ENCODE assay signal across 7 cellular contexts in the genomic region with DNA sequence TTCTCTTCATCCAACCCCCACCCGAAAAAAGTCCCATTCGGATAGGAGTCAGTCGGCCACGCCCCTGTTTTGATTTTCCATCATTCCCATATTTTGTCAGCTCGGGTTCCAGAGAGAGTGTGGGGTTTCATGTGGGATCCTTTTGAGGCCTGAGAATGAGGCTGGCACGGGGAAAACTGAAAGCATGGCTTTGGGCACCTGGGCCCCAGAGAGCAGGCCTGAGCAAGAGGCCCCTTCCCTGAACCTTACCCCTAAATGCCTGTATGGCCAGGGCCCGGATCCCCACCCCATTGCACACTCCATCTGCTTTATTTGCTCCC. TPM values are rescaled to one million over a fixed set of nuclear protein-coding genes. Genes with fewer than 3 reads are reported as not detected.
DNase-seq lines count a peak whose midpoint lies in the region; ATAC-seq and TF ChIP-seq lines count a peak whose summit lies in the region.
"Had no signal": no experiment of that assay in that cellular context is flagged by ENCODE, and none has a peak within 500 bp of the region (broad histone marks: within the 10 kb centered on the region; RNA-seq: fewer than 3 reads in every experiment).

No MANE protein-coding gene starts in this region.

- peak overlapping the region; percentile 74 to 94 for H3K9ac ChIP-seq in stomach smooth muscle (ENCODE audit: low read length in 2 of 2)

- ATAC-seq in activated CD8-positive, alpha-beta memory T cell treated with anti-CD3 and anti-CD28 coated beads, Interleukin-2, amount 10 ng/mL, durations not matched to agents 7 days and 5 days: no peak
- no peak for ATAC-seq in GM18861 (IDR thresholded peaks at IDR 0.05; ENCODE audit: unreplicated experiment)

- H3K27me3 ChIP-seq in esophagus muscularis mucosa (no peaks in the 10 kb centered on the region), stomach smooth muscle (ENCODE audit: control insufficient read depth in 1 of 2, insufficient read depth in 2 of 2, low read length in 2 of 2) (peaks cover 0 to 48% of the 10 kb centered on the region in 2 donors)

- no peak for TF ChIP-seq EP300 in esophagus muscularis mucosa (IDR thresholded peaks at IDR 0.05)

- peaks cover 57% of the 10 kb centered on the region for H3K4me1 Mint-ChIP-seq in activated CD8-positive, alpha-beta memory T cell treated with anti-CD3 and anti-CD28 coated beads, Interleukin-2, amount 10 ng/mL, durations not matched to agents 7 days and 5 days

- no peak for DNase-seq in activated CD8-positive, alpha-beta memory T cell treated with anti-CD3 and anti-CD28 coated beads, Interleukin-2, amount 10 ng/mL, durations not matched to agents 7 days and 5 days
- DNase-seq in activated CD8-positive, alpha-beta memory T cell treated with anti-CD3 and anti-CD28 coated beads, Interleukin-2, amount 50 U/mL, for 48 hours: no peak
- DNase-seq in esophagus muscularis mucosa (ENCODE audit: extremely low spot score) (no peak), G401 (ENCODE audit: low spot score) (no peak)
- DNase-seq: activated CD4-positive, alpha-beta T cell treated with anti-CD3 and anti-CD28 coated beads, Interleukin-2, amount 50 U/mL, for 48 hours had no signal

- CTCF ChIA-PET in activated CD8-positive, alpha-beta memory T cell treated with anti-CD3 and anti-CD28 coated beads, Interleukin-2, amount 10 ng/mL, durations not matched to agents 7 days and 5 days (lab: Charles Lee): interaction anchor here (1.0 to 1.8 kb wide), 6 partner anchors 10 to 320 kb away, joined by 3 to 12 read pairs (median 4); partner anchors contain the start of gene HOXB5

- in situ Hi-C loops in G401 (cut with HindIII; ENCODE audit: low sequenced_read_pairs): no loop called here

- H3K27ac ChIP-seq in esophagus muscularis mucosa (replicated peaks in 1 of 4): peak overlapping the region; percentile 91 to 97 (median 96)
- peak overlapping the region; percentile 92 for H3K27ac ChIP-seq in stomach smooth muscle (ENCODE audit: low read length)

- intact Hi-C loops in esophagus muscularis mucosa (cut with DNase I): no loop called here

- peaks cover 4% of the 10 kb centered on the region for H3K36me3 Mint-ChIP-seq in activated CD8-positive, alpha-beta memory T cell treated with anti-CD3 and anti-CD28 coated beads, Interleukin-2, amount 10 ng/mL, durations not matched to agents 7 days and 5 days

- 44% methylated on average over 7 of the region's 7 CpGs for WGBS in esophagus muscularis mucosa

- H3K4me3 ChIP-seq in esophagus muscularis mucosa (peak overlapping the region; percentile 65 to 78 (median 73)), stomach smooth muscle (ENCODE audit: low read length in 2 of 2) (peak overlapping the region; percentile 50 to 84)

- H3K27ac Mint-ChIP-seq in activated CD8-positive, alpha-beta memory T cell treated with anti-CD3 and anti-CD28 coated beads, Interleukin-2, amount 10 ng/mL, durations not matched to agents 7 days and 5 days: no peak overlapping the region

- H3K27me3 Mint-ChIP-seq in activated CD8-positive, alpha-beta memory T cell treated with anti-CD3 and anti-CD28 coated beads, Interleukin-2, amount 10 ng/mL, durations not matched to agents 7 days and 5 days: peaks cover 65% of the 10 kb centered on the region

- H3K36me3 ChIP-seq in esophagus muscularis mucosa (no peaks in the 10 kb centered on the region), stomach smooth muscle (ENCODE audit: control insufficient read depth in 2 of 2, insufficient read depth in 2 of 2, low read length in 2 of 2) (no peaks in the 10 kb centered on the region)

- no peaks in the 10 kb centered on the region for H3K9me3 Mint-ChIP-seq in activated CD8-positive, alpha-beta memory T cell treated with anti-CD3 and anti-CD28 coated beads, Interleukin-2, amount 10 ng/mL, durations not matched to agents 7 days and 5 days (ENCODE audit: low read depth)

- H3K4me1 ChIP-seq in esophagus muscularis mucosa (peaks cover 51 to 76% (median 75%) of the 10 kb centered on the region in 4 donors), stomach smooth muscle (ENCODE audit: control insufficient read depth, insufficient read depth, low read length) (peaks cover 64% of the 10 kb centered on the region)

- TF ChIP-seq CTCF in esophagus muscularis mucosa (IDR thresholded peaks at IDR 0.05): no peak

- H3K9me3 ChIP-seq in esophagus muscularis mucosa (no peaks in the 10 kb centered on the region), stomach smooth muscle (ENCODE audit: control insufficient read depth in 2 of 2, low read length in 2 of 2) (no peaks in the 10 kb centered on the region)

- H3K4me3 Mint-ChIP-seq in activated CD8-positive, alpha-beta memory T cell treated with anti-CD3 and anti-CD28 coated beads, Interleukin-2, amount 10 ng/mL, durations not matched to agents 7 days and 5 days: peak overlapping the region; percentile 66

- TF ChIP-seq POLR2A in esophagus muscularis mucosa (IDR thresholded peaks at IDR 0.05; ENCODE audit: low read depth): no peak

RNA-seq across cellular contexts. Expression of gene HOXB4, which starts 4.6 kb away (rescaled TPM):
- total RNA-seq in activated CD8-positive, alpha-beta memory T cell treated with anti-CD3 and anti-CD28 coated beads, Interleukin-2, amount 10 ng/mL, durations not matched to agents 7 days and 5 days: 1 to 10 TPM; 7.8 TPM
- total RNA-seq in esophagus muscularis mucosa: 1 to 10 TPM; 3.5 to 8.3 (median 5.0) TPM
- 0.78 and 2.2 TPM in 2 replicates for total RNA-seq in G401 (2014; rRNA removed; shearing (Covaris generic))

RNA-seq across cellular contexts. Expression of gene HOXB3, which starts 7.3 kb away (rescaled TPM):
- total RNA-seq in activated CD8-positive, alpha-beta memory T cell treated with anti-CD3 and anti-CD28 coated beads, Interleukin-2, amount 10 ng/mL, durations not matched to agents 7 days and 5 days: 10 to 100 TPM; 11.9 to 12.9 TPM
- total RNA-seq in esophagus muscularis mucosa: 10 to 100 TPM; 10.8 to 34.9 (median 28.7) TPM
- 0.74 and 12.0 TPM in 2 replicates for total RNA-seq in G401 (2014; rRNA removed; shearing (Covaris generic))

RNA-seq across cellular contexts. Expression of gene HOXB5, which starts 10.9 kb away (rescaled TPM):
- total RNA-seq in activated CD8-positive, alpha-beta memory T cell treated with anti-CD3 and anti-CD28 coated beads, Interleukin-2, amount 10 ng/mL, durations not matched to agents 7 days and 5 days: under 1 TPM in 1 of 2 experiments, not detected in 1; 0.16 TPM
- total RNA-seq in esophagus muscularis mucosa: under 1 TPM; 0.17 to 0.83 (median 0.36) TPM
- total RNA-seq in G401 (2014; rRNA removed; shearing (Covaris generic)): 1.7 TPM in 1 of 2 replicates, not detected in the other

RNA-seq across cellular contexts. Expression of gene HOXB6, which starts 22.1 kb away (rescaled TPM):
- 1 to 10 TPM in 1 of 2 experiments, under 1 TPM in 1; 0.58 to 1.1 TPM for total RNA-seq in activated CD8-positive, alpha-beta memory T cell treated with anti-CD3 and anti-CD28 coated beads, Interleukin-2, amount 10 ng/mL, durations not matched to agents 7 days and 5 days
- 1 to 10 TPM; 2.2 to 5.4 (median 2.9) TPM for total RNA-seq in esophagus muscularis mucosa
- total RNA-seq in G401 (2014; rRNA removed; shearing (Covaris generic)): 0.92 and 2.0 TPM in 2 replicates

RNA-seq across cellular contexts. Expression of gene HOXB7, which starts 28.1 kb away (rescaled TPM):
- total RNA-seq in activated CD8-positive, alpha-beta memory T cell treated with anti-CD3 and anti-CD28 coated beads, Interleukin-2, amount 10 ng/mL, durations not matched to agents 7 days and 5 days: 1 to 10 TPM; 1.7 TPM
- 1 to 10 TPM in 1 of 4 donors, under 1 TPM in 3; 0.52 to 1.7 (median 0.66) TPM for total RNA-seq in esophagus muscularis mucosa
- total RNA-seq in G401 (2014; rRNA removed; shearing (Covaris generic)): 9.1 and 12.8 TPM in 2 replicates
